Comparison of ENCODE assay signal across 19 cellular contexts in genomic region chr6:46219661-46220060, GRCh38. TPM values are rescaled to one million over a fixed set of nuclear protein-coding genes. Genes with fewer than 3 reads are reported as not detected.
A peak's percentile ranks its signal among the peaks of the same experiment; 100 is the strongest.
DNase-seq lines count a peak whose midpoint lies in the region; ATAC-seq, FAIRE-seq and TF ChIP-seq lines count a peak whose summit lies in the region.
"Had no signal": no experiment of that assay in that cellular context is flagged by ENCODE, and none has a peak within 500 bp of the region (broad histone marks: within the 10 kb centered on the region; RNA-seq: fewer than 3 reads in every experiment).

No MANE protein-coding gene starts in this region.

- H3K9me3 ChIP-seq in Karpas-422 (ENCODE audit: low read length) (no peaks in the 10 kb centered on the region), tibial artery (no peaks in the 10 kb centered on the region)
- H3K9me3 ChIP-seq: BE2C, SK-N-SH had no signal

- no peaks in the 10 kb centered on the region for H3K36me3 Mint-ChIP-seq in activated B cell treated with CpG ODN at 0.5 μM for 24 hours (ENCODE audit: low read depth)
- no peaks in the 10 kb centered on the region for H3K36me3 Mint-ChIP-seq in activated CD4-positive, alpha-beta T cell treated with anti-CD3 and anti-CD28 coated beads for 36 hours (ENCODE audit: low read depth)

- H3K9ac ChIP-seq in Karpas-422 (ENCODE audit: low read length) = no peak overlapping the region
- H3K9ac ChIP-seq: SK-N-SH had no signal

- TF ChIP-seq CTCF in activated B cell treated with CpG ODN at 0.5 μM for 24 hours (IDR thresholded peaks at IDR 0.05) (no peak), tibial artery (IDR thresholded peaks at IDR 0.05) (no peak)

- H3K4me1 ChIP-seq in Karpas-422 (ENCODE audit: low read length) (peaks cover 35% of the 10 kb centered on the region), tibial artery (peaks cover 5 to 50% (median 21%) of the 10 kb centered on the region in 4 donors)
- H3K4me1 ChIP-seq: BE2C had no signal

- no peaks in the 10 kb centered on the region for H3K79me2 ChIP-seq in Karpas-422 (ENCODE audit: low read length)

- FAIRE-seq in urothelium cell line (lab: Jason Lieb, UNC) = no peak
- FAIRE-seq: HepG2 had no signal

- peak overlapping the region; percentile 73 for H3K4me3 Mint-ChIP-seq in activated B cell treated with CpG ODN at 0.5 μM for 24 hours
- H3K4me3 Mint-ChIP-seq in activated CD4-positive, alpha-beta T cell treated with anti-CD3 and anti-CD28 coated beads for 36 hours = no peak overlapping the region

- CTCF ChIA-PET in activated B cell treated with CpG ODN at 0.5 μM for 24 hours (lab: Charles Lee) = interaction anchor here (0.9 to 10.8 kb wide), 7 partner anchors 49 to 272 kb away, joined by 3 to 226 read pairs (median 4); partner anchors contain the start of genes ENPP5 and RCAN2
- CTCF ChIA-PET in activated CD4-positive, alpha-beta T cell treated with anti-CD3 and anti-CD28 coated beads for 36 hours (lab: Charles Lee) = interaction anchor here (0.8 to 1.5 kb wide), 3 partner anchors 11 to 129 kb away, joined by 3 to 4 read pairs (median 3); no protein-coding TSS in a partner anchor

- H3K27me3 ChIP-seq in Karpas-422 (ENCODE audit: low read length) (no peaks in the 10 kb centered on the region), tibial artery (no peaks in the 10 kb centered on the region)
- H3K27me3 ChIP-seq: BE2C had no signal

- H3K27ac ChIP-seq in Karpas-422 (ENCODE audit: low read length) (no peak overlapping the region; the same call in 1 of the 2 replicates), tibial artery (peak overlapping the region; percentile 79 to 88)

- POLR2A ChIA-PET in activated B cell treated with CpG ODN at 0.5 μM for 24 hours (lab: Charles Lee) = interaction anchor here (0.8 to 4.6 kb wide), 5 partner anchors 11 to 191 kb away, joined by 3 to 49 read pairs (median 3); partner anchors contain the start of gene ENPP4
- POLR2A ChIA-PET in activated CD4-positive, alpha-beta T cell treated with anti-CD3 and anti-CD28 coated beads for 36 hours (lab: Charles Lee) = no interaction called here

- no peaks in the 10 kb centered on the region for H3K9me2 ChIP-seq in Karpas-422 (replicated peaks; ENCODE audit: insufficient read depth, low read length)
- H3K9me2 ChIP-seq: SK-N-SH had no signal

- no peak overlapping the region for H3K4me3 ChIP-seq in Karpas-422 (ENCODE audit: low read length)
- no peak overlapping the region for H3K4me3 ChIP-seq in tibial artery

- H3K4me2 ChIP-seq in Karpas-422 (ENCODE audit: low read depth, low read length, poor library complexity, severe bottlenecking) = peak overlapping the region; percentile 47
- H3K4me2 ChIP-seq: SK-N-SH had no signal

- no peaks in the 10 kb centered on the region for H4K20me1 ChIP-seq in Karpas-422 (ENCODE audit: insufficient read depth, low read depth, low read length)

- H3K27ac Mint-ChIP-seq in activated B cell treated with CpG ODN at 0.5 μM for 24 hours = peak overlapping the region; percentile 93
- H3K27ac Mint-ChIP-seq in activated CD4-positive, alpha-beta T cell treated with anti-CD3 and anti-CD28 coated beads for 36 hours = no peak overlapping the region

- H3K36me3 ChIP-seq in Karpas-422 (ENCODE audit: insufficient read depth, low read length) (no peaks in the 10 kb centered on the region), tibial artery (peaks cover 0 to 11% (median 7%) of the 10 kb centered on the region in 3 donors)
- H3K36me3 ChIP-seq: BE2C had no signal

- DNase-seq in left ventricle myocardium superior (no peak), cardiac septum (ENCODE audit: low spot score) (no peak), Karpas-422 (peak; percentile 52), activated B cell treated with CpG ODN at 0.5 μM for 24 hours (no peak), tibial artery (no peak), AML-193 (lab: John Stamatoyannopoulos, UW) (no peak), urothelium cell line (ENCODE audit: low spot score) (no peak)
- DNase-seq in activated CD4-positive, alpha-beta T cell treated with anti-CD3 and anti-CD28 coated beads for 36 hours = no peak
- DNase-seq: ACHN; BE2C; EL; H7; MM.1S; NCI-H2029 treated with DMSO at 0.1 percent for 48 hours; NCI-H2227 treated with DMSO at 0.1 percent for 48 hours; NCI-H526 treated with DMSO at 0.1 percent for 48 hours; NK-92 treated with Interleukin-12 subunit alpha and Interleukin-12 subunit beta, amount 100 ng/mL, for 24 hours; SK-N-SH had no signal

- no peaks in the 10 kb centered on the region for H3K27me3 Mint-ChIP-seq in activated B cell treated with CpG ODN at 0.5 μM for 24 hours
- H3K27me3 Mint-ChIP-seq in activated CD4-positive, alpha-beta T cell treated with anti-CD3 and anti-CD28 coated beads for 36 hours = peaks cover 4% of the 10 kb centered on the region

- peak; percentile 37 for ATAC-seq in left ventricle myocardium superior
- peak; percentile 18 for ATAC-seq in activated B cell treated with CpG ODN at 0.5 μM for 24 hours (ENCODE audit: low read depth)
- ATAC-seq in activated CD4-positive, alpha-beta T cell treated with anti-CD3 and anti-CD28 coated beads for 36 hours = no peak
- ATAC-seq: HepG2 had no signal

- peaks cover 54% of the 10 kb centered on the region for H3K4me1 Mint-ChIP-seq in activated B cell treated with CpG ODN at 0.5 μM for 24 hours
- peaks cover 26% of the 10 kb centered on the region for H3K4me1 Mint-ChIP-seq in activated CD4-positive, alpha-beta T cell treated with anti-CD3 and anti-CD28 coated beads for 36 hours

- H2AFZ ChIP-seq in Karpas-422 (ENCODE audit: low read length) = no peak overlapping the region

- no peaks in the 10 kb centered on the region for H3K9me3 Mint-ChIP-seq in activated B cell treated with CpG ODN at 0.5 μM for 24 hours
- H3K9me3 Mint-ChIP-seq in activated CD4-positive, alpha-beta T cell treated with anti-CD3 and anti-CD28 coated beads for 36 hours (ENCODE audit: low read depth) = no peaks in the 10 kb centered on the region

- intact Hi-C loops in left ventricle myocardium superior (cut with micrococcal nuclease) (no loop called here), cardiac septum (cut with DNase I) (loop anchor here (2.0 to 5.0 kb wide), 3 partner anchors 193 to 408 kb away; partner anchors contain the start of gene RCAN2), activated B cell treated with CpG ODN at 0.5 μM for 24 hours (cut with micrococcal nuclease) (loop anchor here (1.0 to 5.0 kb wide), 8 partner anchors 90 to 828 kb away; partner anchors contain the start of genes ENPP4 and RCAN2), tibial artery (cut with DNase I; ENCODE audit: low total_unique reads) (loop anchor here (10.0 kb wide), 1 partner anchor 275 kb away; the partner anchor contains the start of gene RCAN2)
- intact Hi-C loops in activated CD4-positive, alpha-beta T cell treated with anti-CD3 and anti-CD28 coated beads for 36 hours (cut with DNase I, micrococcal nuclease) = loop anchor here (1.0 to 10.0 kb wide), 10 partner anchors 42 to 1085 kb away; partner anchors contain the start of genes RCAN2 (in 1 of the 2) and TNFRSF21 (in 1 of the 2)

RNA-seq across cellular contexts. Expression of gene ENPP5, which starts 48.9 kb away (rescaled TPM):
- total RNA-seq in left ventricle myocardium superior (3.2 TPM), cardiac septum (2.9 TPM), activated B cell treated with CpG ODN at 0.5 μM for 24 hours (0.44 and 0.71 TPM in 2 replicates)
- 0.22 TPM in 1 of 2 replicates, not detected in the other for total RNA-seq in Karpas-422 (2014; rRNA removed; shearing (Covaris generic); ENCODE audit: low replicate concordance)
- under 1 TPM; 0.16 to 0.23 TPM for total RNA-seq in activated CD4-positive, alpha-beta T cell treated with anti-CD3 and anti-CD28 coated beads for 36 hours
- total RNA-seq: HepG2 had no signal
